ENCODE assay signal across 18 cellular contexts in genomic region chr9:107068581-107068980, GRCh38.
"Had no signal": no experiment of that assay in that cellular context is flagged by ENCODE, and none has a peak within 500 bp of the region (broad histone marks: within the 10 kb centered on the region; RNA-seq: fewer than 3 reads in every experiment).

No MANE protein-coding gene starts in this region.

- H3K9me3 Mint-ChIP-seq: activated B cell treated with CpG ODN at 0.5 μM for 24 hours; activated CD4-positive, alpha-beta memory T cell treated with anti-CD3 and anti-CD28 coated beads for 36 hours; activated T-helper 1 cell treated with anti-CD3 and anti-CD28 coated beads, Interleukin-12 subunit alpha, Interleukin-12 subunit beta, Interleukin-2, Interleukin-4 antibody, amounts not matched to agents 30 ng/mL and 10 ng/mL and 1 ng/mL, durations not matched to agents 14 hours and 24 hours and 36 hours; natural killer cell treated with Interleukin-12 subunit alpha and Interleukin-12 subunit beta and Interleukin-15 and Interleukin-18, amount 100 ng/mL, for 72 hours; stimulated activated naive CD8-positive, alpha-beta T cell treated with anti-CD3 and anti-CD28 coated beads, Interleukin-15, Interleukin-2, amounts not matched to agents 100 ng/mL and 50 ng/mL, for 24 hours; T-helper 2 cell treated with Interferon-gamma antibody and Interleukin-4, amounts not matched to agents 5 μg/mL and 100 μg/mL, for 36 hours had no signal

- H3K27ac ChIP-seq: dorsolateral prefrontal cortex, neutrophil, suprapubic skin had no signal

- H3K9me3 ChIP-seq: neutrophil, suprapubic skin had no signal

- H3K36me3 ChIP-seq: neutrophil, suprapubic skin had no signal

- H3K4me3 Mint-ChIP-seq: activated B cell treated with CpG ODN at 0.5 μM for 24 hours; activated CD4-positive, alpha-beta memory T cell treated with anti-CD3 and anti-CD28 coated beads for 36 hours; activated naive CD8-positive, alpha-beta T cell; activated T-helper 1 cell treated with anti-CD3 and anti-CD28 coated beads, Interleukin-12 subunit alpha, Interleukin-12 subunit beta, Interleukin-2, Interleukin-4 antibody, amounts not matched to agents 30 ng/mL and 10 ng/mL and 1 ng/mL, durations not matched to agents 14 hours and 24 hours and 36 hours; natural killer cell treated with Interleukin-12 subunit alpha and Interleukin-12 subunit beta and Interleukin-15 and Interleukin-18, amount 100 ng/mL, for 72 hours; stimulated activated naive CD8-positive, alpha-beta T cell treated with anti-CD3 and anti-CD28 coated beads, Interleukin-15, Interleukin-2, amounts not matched to agents 100 ng/mL and 50 ng/mL, for 24 hours; T-helper 2 cell treated with Interferon-gamma antibody and Interleukin-4, amounts not matched to agents 5 μg/mL and 100 μg/mL, for 36 hours had no signal

- H3K27me3 Mint-ChIP-seq: activated CD4-positive, alpha-beta memory T cell treated with anti-CD3 and anti-CD28 coated beads for 36 hours; activated naive CD8-positive, alpha-beta T cell; stimulated activated naive CD8-positive, alpha-beta T cell treated with anti-CD3 and anti-CD28 coated beads, Interleukin-15, Interleukin-2, amounts not matched to agents 100 ng/mL and 50 ng/mL, for 24 hours had no signal

- H3K27ac Mint-ChIP-seq: activated B cell treated with CpG ODN at 0.5 μM for 24 hours; activated CD4-positive, alpha-beta memory T cell treated with anti-CD3 and anti-CD28 coated beads for 36 hours; activated naive CD8-positive, alpha-beta T cell; activated T-helper 1 cell treated with anti-CD3 and anti-CD28 coated beads, Interleukin-12 subunit alpha, Interleukin-12 subunit beta, Interleukin-2, Interleukin-4 antibody, amounts not matched to agents 30 ng/mL and 10 ng/mL and 1 ng/mL, durations not matched to agents 14 hours and 24 hours and 36 hours; natural killer cell treated with Interleukin-12 subunit alpha and Interleukin-12 subunit beta and Interleukin-15 and Interleukin-18, amount 100 ng/mL, for 72 hours; stimulated activated naive CD8-positive, alpha-beta T cell treated with anti-CD3 and anti-CD28 coated beads, Interleukin-15, Interleukin-2, amounts not matched to agents 100 ng/mL and 50 ng/mL, for 24 hours; T-helper 2 cell treated with Interferon-gamma antibody and Interleukin-4, amounts not matched to agents 5 μg/mL and 100 μg/mL, for 36 hours had no signal

- DNase-seq: activated B cell treated with CpG ODN at 0.5 μM for 24 hours; activated CD4-positive, alpha-beta memory T cell treated with anti-CD3 and anti-CD28 coated beads for 36 hours; activated CD4-positive, alpha-beta T cell treated with anti-CD3 and anti-CD28 coated beads for 4 hours; activated T-cell treated with anti-CD3 and anti-CD28 coated beads for 4 hours; amniotic stem cell; dorsolateral prefrontal cortex; foreskin fibroblast; mesenchymal stem cell; retina; stimulated activated CD4-positive, alpha-beta T cell treated with anti-CD3 and anti-CD28 coated beads, Interleukin-12 subunit alpha, Interleukin-12 subunit beta, amount 100 ng/mL, for 4 hours; stimulated activated CD4-positive, alpha-beta T cell treated with anti-CD3 and anti-CD28 coated beads, Interleukin-1b, Interleukin-23, amount 100 ng/mL, for 48 hours had no signal

- H3K36me3 Mint-ChIP-seq: activated CD4-positive, alpha-beta memory T cell treated with anti-CD3 and anti-CD28 coated beads for 36 hours; activated naive CD8-positive, alpha-beta T cell; natural killer cell treated with Interleukin-12 subunit alpha and Interleukin-12 subunit beta and Interleukin-15 and Interleukin-18, amount 100 ng/mL, for 72 hours had no signal

- H3K4me1 Mint-ChIP-seq: activated B cell treated with CpG ODN at 0.5 μM for 24 hours had no signal

- H3K27me3 ChIP-seq: dorsolateral prefrontal cortex, neutrophil, suprapubic skin had no signal

- ATAC-seq: natural killer cell treated with Interleukin-12 subunit alpha and Interleukin-12 subunit beta and Interleukin-15 and Interleukin-18, amount 100 ng/mL, for 72 hours had no signal

- H3K4me1 ChIP-seq: suprapubic skin had no signal

- H3K4me3 ChIP-seq: dorsolateral prefrontal cortex, suprapubic skin had no signal
